Comparison of ENCODE assay signal across 15 cellular contexts in the genomic region with DNA sequence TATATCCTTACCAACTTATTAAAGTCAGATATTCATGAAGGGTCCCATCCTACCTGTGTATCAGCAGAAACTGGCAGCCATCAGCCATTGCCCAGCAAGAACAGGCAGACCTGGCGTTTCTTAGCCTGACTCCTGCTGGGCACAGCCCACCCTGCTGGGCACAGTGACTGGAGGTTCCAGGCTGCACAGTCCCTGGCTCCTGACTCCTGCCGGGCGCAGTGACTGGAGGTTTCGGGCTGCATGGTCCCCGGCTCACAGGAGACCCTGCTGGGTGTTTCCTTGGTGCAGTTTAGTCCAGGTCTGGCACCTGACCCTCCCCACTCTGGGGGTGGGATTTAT. TPM values are rescaled to one million over a fixed set of nuclear protein-coding genes. Genes with fewer than 3 reads are reported as not detected.
DNase-seq lines count a peak whose midpoint lies in the region; ATAC-seq and TF ChIP-seq lines count a peak whose summit lies in the region.
"Had no signal": no experiment of that assay in that cellular context is flagged by ENCODE, and none has a peak within 500 bp of the region (broad histone marks: within the 10 kb centered on the region; RNA-seq: fewer than 3 reads in every experiment).

No MANE protein-coding gene starts in this region.

- H3K36me3 ChIP-seq in ACC112 (ENCODE audit: insufficient read depth, low read length) (peaks cover 2% of the 10 kb centered on the region; the same call in 1 of the 2 replicates), HEK293 (ENCODE audit: control insufficient read depth in 2 of 2, insufficient read depth in 1 of 2, low read length in 2 of 2) (peaks cover 18 to 96% of the 10 kb centered on the region in 2 experiments), GM23248 (ENCODE audit: low read depth) (peaks cover 17% of the 10 kb centered on the region; the same call in 1 of the 2 replicates)

- DNase-seq in dermis blood vessel endothelial cell (peak; percentile 14), omental fat pad (ENCODE audit: low spot score) (no peak), GM23248 (no peak), endothelial cell (ENCODE audit: low spot score) (no peak), T-helper 2 cell (no peak), HCEC 1CT (no peak)
- DNase-seq: activated CD4-positive, alpha-beta T cell treated with anti-CD3 and anti-CD28 coated beads, Interleukin-2, amount 10 ng/mL, durations not matched to agents 24 days and 14 days; effector CD4-positive, alpha-beta T cell; MG63; naive B cell; NCI-H1930; NCI-H510A treated with DMSO at 0.1 percent for 48 hours had no signal

- in situ Hi-C loops in GM23248 (cut with MboI), result no loop called here

- peaks cover 49% of the 10 kb centered on the region for H3K4me1 Mint-ChIP-seq in endothelial cell (ENCODE audit: unreplicated experiment)

- no peak overlapping the region for H3K4me3 ChIP-seq in ACC112 (ENCODE audit: low read depth, low read length)
- H3K4me3 ChIP-seq in HEK293 (ENCODE audit: low read depth, low read length), result no peak overlapping the region
- no peak overlapping the region for H3K4me3 ChIP-seq in GM23248
- H3K4me3 ChIP-seq: MG63 had no signal

- H3K79me2 ChIP-seq in ACC112 (ENCODE audit: control insufficient read depth, insufficient read depth, low read length, unreplicated experiment) (peaks cover 7% of the 10 kb centered on the region), GM23248 (ENCODE audit: insufficient read depth) (peaks cover 21% of the 10 kb centered on the region)

- peak; percentile 1 for ATAC-seq in omental fat pad (ENCODE audit: low FRiP score)
- ATAC-seq: activated naive CD4-positive, alpha-beta T cell treated with anti-CD3 and anti-CD28 coated beads, Interleukin-2, amount 50 U/mL, for 72 hours had no signal

- H3K9me2 ChIP-seq in GM23248 (ENCODE audit: insufficient read depth), result no peaks in the 10 kb centered on the region

- TF ChIP-seq CTCF in HEK293 (tag by site-specific recombination; IDR thresholded peaks at IDR 0.05), result no peak
- TF ChIP-seq CTCF in omental fat pad (IDR thresholded peaks at IDR 0.05), result no peak
- TF ChIP-seq CTCF in endothelial cell (IDR thresholded peaks at IDR 0.05; ENCODE audit: unreplicated experiment), result no peak

- H2AFZ ChIP-seq in ACC112 (ENCODE audit: low read length, unreplicated experiment), result no peak overlapping the region
- H2AFZ ChIP-seq in GM23248, result no peak overlapping the region

- H3K4me2 ChIP-seq in GM23248 (ENCODE audit: unreplicated experiment), result no peak overlapping the region

- POLR2A ChIA-PET in HEK293 (lab: Yijun Ruan, JAX), result no interaction called here

- H3K27ac ChIP-seq in ACC112 (ENCODE audit: low read depth, low read length), result peak overlapping the region; percentile 76; the same call in 1 of the 2 replicates
- no peak overlapping the region for H3K27ac ChIP-seq in HEK293 (ENCODE audit: extremely low read depth, low read depth, low read length)
- no peak overlapping the region; the same call in 1 of the 2 replicates for H3K27ac ChIP-seq in GM23248

- H3K4me1 ChIP-seq in ACC112 (ENCODE audit: control insufficient read depth, insufficient read depth, low read length, unreplicated experiment) (peaks cover 45% of the 10 kb centered on the region), HEK293 (ENCODE audit: control insufficient read depth, insufficient read depth, low read length) (peaks cover 6% of the 10 kb centered on the region), GM23248 (ENCODE audit: insufficient read depth) (peaks cover 32% of the 10 kb centered on the region)

- no peak overlapping the region for H3K4me3 Mint-ChIP-seq in endothelial cell (ENCODE audit: unreplicated experiment)
- H3K4me3 Mint-ChIP-seq: activated CD4-positive, alpha-beta T cell treated with anti-CD3 and anti-CD28 coated beads, Interleukin-2, amount 10 ng/mL, durations not matched to agents 24 days and 14 days; naive B cell had no signal

- H3F3A ChIP-seq in GM23248 (ENCODE audit: insufficient read depth), result peaks cover 41% of the 10 kb centered on the region

- no peaks in the 10 kb centered on the region for H3K9me3 Mint-ChIP-seq in endothelial cell (ENCODE audit: unreplicated experiment)
- H3K9me3 Mint-ChIP-seq: activated CD4-positive, alpha-beta T cell treated with anti-CD3 and anti-CD28 coated beads, Interleukin-2, amount 10 ng/mL, durations not matched to agents 24 days and 14 days; activated naive CD4-positive, alpha-beta T cell treated with anti-CD3 and anti-CD28 coated beads, Interleukin-2, amount 50 U/mL, for 72 hours; naive B cell had no signal

- no peaks in the 10 kb centered on the region; the same call in 1 of the 2 replicates for H4K20me1 ChIP-seq in GM23248 (ENCODE audit: insufficient read depth)

- WGBS in GM23248 (ENCODE audit: low coverage in 1 of 2, low lambda C conversion rate in 2 of 2, missing lambda C conversion rate in 2 of 2), 2 experiments, result 97 to 99% methylated on average over 5 of the region's 5 CpGs

- H3K9ac ChIP-seq in GM23248, result no peak overlapping the region

- H3K27me3 ChIP-seq in ACC112 (ENCODE audit: insufficient read depth, low read length), result no peaks in the 10 kb centered on the region
- H3K27me3 ChIP-seq in GM23248 (replicated peaks; ENCODE audit: insufficient read depth), result no peaks in the 10 kb centered on the region
- H3K27me3 ChIP-seq: MG63 had no signal

- CTCF ChIA-PET in HEK293 (lab: Yijun Ruan, JAX), result interaction anchor here (1.6 kb wide), 1 partner anchor 53 kb away, joined by 7 read pairs; no protein-coding TSS in a partner anchor

- peaks cover 8% of the 10 kb centered on the region for H3K27me3 Mint-ChIP-seq in endothelial cell (ENCODE audit: unreplicated experiment)
- H3K27me3 Mint-ChIP-seq: activated CD4-positive, alpha-beta T cell treated with anti-CD3 and anti-CD28 coated beads, Interleukin-2, amount 10 ng/mL, durations not matched to agents 24 days and 14 days; naive B cell had no signal

- H3K27ac Mint-ChIP-seq in endothelial cell (ENCODE audit: unreplicated experiment), result no peak overlapping the region
- H3K27ac Mint-ChIP-seq: activated CD4-positive, alpha-beta T cell treated with anti-CD3 and anti-CD28 coated beads, Interleukin-2, amount 10 ng/mL, durations not matched to agents 24 days and 14 days had no signal

- H3K9me3 ChIP-seq in HEK293 (ENCODE audit: control insufficient read depth, insufficient read depth, low read depth, low read length) (no peaks in the 10 kb centered on the region), GM23248 (ENCODE audit: low read depth) (no peaks in the 10 kb centered on the region)
- H3K9me3 ChIP-seq: MG63 had no signal

- H3K36me3 Mint-ChIP-seq in endothelial cell (ENCODE audit: low read depth, unreplicated experiment), result peaks cover 38% of the 10 kb centered on the region

TF ChIP-seq in HEK293, 187 proteins besides CTCF, POLR2A, EP300 and RAD21:
- TF ChIP-seq ZIC2 (tag by site-specific recombination; IDR thresholded peaks at IDR 0.05), result peak; percentile 97
- TF ChIP-seq ZNF121 (tag by site-specific recombination; IDR thresholded peaks at IDR 0.05), result no peak

RNA-seq across cellular contexts. Expression of a gene that starts 6.7 kb away (rescaled TPM):
- total RNA-seq in dermis blood vessel endothelial cell (22.3 and 22.4 TPM in 2 replicates), omental fat pad (10 to 100 TPM; 10.9 to 18.3 (median 13.4) TPM), endothelial cell (ENCODE audit: unreplicated experiment) (17.1 TPM)
- 19.2 and 23.0 TPM in 2 replicates for total RNA-seq in GM23248 (2014; rRNA removed; shearing (Covaris generic))
- polyA plus RNA-seq in GM23248 (2016; fragmentation: Nextera tagmentation; extraction: Ambion mirVana), result 26.1 and 26.7 TPM in 2 replicates

RNA-seq across cellular contexts. Expression of a gene that starts 24.0 kb away (rescaled TPM):
- total RNA-seq in dermis blood vessel endothelial cell, result 123 and 138 TPM in 2 replicates
- total RNA-seq in omental fat pad, result 10 to 100 TPM in 3 of 4 donors, 1 to 10 TPM in 1; 6.8 to 16.6 (median 11.1) TPM
- total RNA-seq in GM23248 (2014; rRNA removed; shearing (Covaris generic)), result 41.9 and 51.7 TPM in 2 replicates
- polyA plus RNA-seq in GM23248 (2016; fragmentation: Nextera tagmentation; extraction: Ambion mirVana), result 8.0 and 10.7 TPM in 2 replicates
- total RNA-seq in endothelial cell (ENCODE audit: unreplicated experiment), result 53.9 TPM
